Comparison of ENCODE assay signal across 16 cellular contexts in the genomic region with DNA sequence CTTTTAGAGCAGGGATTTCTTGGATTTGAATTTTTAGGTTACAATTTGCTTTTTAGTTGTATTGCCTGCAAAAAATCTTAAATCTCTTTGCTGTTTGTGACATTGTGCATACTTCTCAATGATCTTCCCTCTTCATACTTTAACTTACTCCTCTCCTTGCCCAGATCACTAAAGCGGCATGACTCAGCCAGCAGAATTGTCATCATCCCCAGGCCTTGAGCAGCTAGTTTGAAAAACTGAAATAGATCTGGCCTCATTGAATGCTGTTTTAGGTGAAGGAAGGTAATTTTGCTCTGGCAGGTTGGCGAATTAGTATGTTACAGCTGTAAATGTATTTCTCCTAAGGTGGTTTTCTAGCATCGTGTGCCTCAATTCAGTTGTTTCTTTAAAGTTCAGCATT.
"Had no signal": no experiment of that assay in that cellular context is flagged by ENCODE, and none has a peak within 500 bp of the region (broad histone marks: within the 10 kb centered on the region; RNA-seq: fewer than 3 reads in every experiment).

No MANE protein-coding gene starts in this region.

- H3K4me1 Mint-ChIP-seq: naive thymus-derived CD8-positive, alpha-beta T cell had no signal

- H3K4me3 Mint-ChIP-seq: naive thymus-derived CD8-positive, alpha-beta T cell; type B pancreatic cell had no signal

- H3K27me3 ChIP-seq: gastrocnemius medialis, neutrophil, stomach had no signal

- H3K4me1 ChIP-seq: gastrocnemius medialis, stomach had no signal

- H3K27ac Mint-ChIP-seq: type B pancreatic cell had no signal

- DNase-seq: effector memory CD4-positive, alpha-beta T cell; gastrocnemius medialis; mammary epithelial cell; mucosa of descending colon; naive thymus-derived CD8-positive, alpha-beta T cell; posterior cingulate gyrus; stimulated activated CD4-positive, alpha-beta T cell treated with anti-CD3 and anti-CD28 coated beads, Interleukin-12 subunit alpha, Interleukin-12 subunit beta, amount 100 ng/mL, for 4 hours; stimulated activated naive CD4-positive, alpha-beta T cell; stomach; substantia nigra had no signal

- H3K9me3 Mint-ChIP-seq: naive thymus-derived CD8-positive, alpha-beta T cell; type B pancreatic cell had no signal

- H3K27me3 Mint-ChIP-seq: type B pancreatic cell had no signal

- H3K27ac ChIP-seq: gastrocnemius medialis, neutrophil, stomach had no signal

- H3K36me3 Mint-ChIP-seq: naive thymus-derived CD8-positive, alpha-beta T cell; type B pancreatic cell had no signal

- H3K4me3 ChIP-seq: coronary artery, gastrocnemius medialis, mucosa of descending colon, stomach, thoracic aorta had no signal

- ATAC-seq: esophagus mucosa; gastrocnemius medialis; mucosa of descending colon; naive thymus-derived CD8-positive, alpha-beta T cell; sciatic nerve had no signal

- H3K36me3 ChIP-seq: gastrocnemius medialis, neutrophil, stomach, thoracic aorta had no signal

- H3K9me3 ChIP-seq: gastrocnemius medialis, mucosa of descending colon, neutrophil, stomach, thoracic aorta had no signal
